ENCODE assay signal across 15 cellular contexts in the genomic region with DNA sequence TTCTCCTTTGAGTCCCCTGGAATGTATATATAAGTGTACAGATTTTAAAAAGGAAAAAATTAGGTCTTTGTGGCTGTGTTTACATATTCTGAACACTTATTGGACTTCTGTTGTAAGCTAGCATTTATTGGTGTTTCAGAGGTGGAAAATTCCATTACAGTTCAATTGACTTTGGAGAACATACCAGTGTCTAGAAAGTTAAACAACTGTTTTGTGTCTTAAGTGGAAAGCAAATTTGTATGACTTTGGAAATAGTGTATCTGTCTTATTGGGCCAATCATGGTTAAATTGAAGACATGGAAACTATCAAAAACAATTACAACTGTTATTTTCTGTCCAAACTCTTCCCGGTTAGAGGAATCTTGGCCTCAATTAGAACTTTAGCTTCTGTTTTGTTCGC. TPM values are rescaled to one million over a fixed set of nuclear protein-coding genes. Genes with fewer than 3 reads are reported as not detected.
"Had no signal": no experiment of that assay in that cellular context is flagged by ENCODE, and none has a peak within 500 bp of the region (broad histone marks: within the 10 kb centered on the region; RNA-seq: fewer than 3 reads in every experiment).

No MANE protein-coding gene starts in this region.

- H3K27ac ChIP-seq: colonic mucosa, esophagus squamous epithelium, foreskin keratinocyte, skin epidermis, testis had no signal

- H3K27me3 ChIP-seq: colonic mucosa, esophagus squamous epithelium, foreskin keratinocyte, testis had no signal

- H3K4me1 ChIP-seq: colonic mucosa, esophagus squamous epithelium, foreskin keratinocyte, testis had no signal

- H3K36me3 ChIP-seq: colonic mucosa, esophagus squamous epithelium had no signal

- DNase-seq: colonic mucosa; dermis blood vessel endothelial cell; esophagus squamous epithelium; foreskin keratinocyte; left colon; naive thymus-derived CD4-positive, alpha-beta T cell; nephron progenitor cell; psoas muscle; retina; stimulated activated CD4-positive, alpha-beta T cell treated with anti-CD3 and anti-CD28 coated beads, Interleukin-2, amount 100 ng/mL, for 48 hours; stimulated activated naive CD4-positive, alpha-beta T cell treated with Interleukin-2 at 50 U/mL for 16 hours; testis; trophoblast cell had no signal

- H3K4me3 ChIP-seq: colonic mucosa, esophagus squamous epithelium, psoas muscle, skin epidermis, testis had no signal

- ATAC-seq: foreskin keratinocyte; left colon; naive thymus-derived CD4-positive, alpha-beta T cell; psoas muscle; sciatic nerve had no signal

- H3K9me3 ChIP-seq: colonic mucosa, esophagus squamous epithelium, psoas muscle, testis had no signal

RNA-seq across cellular contexts. Expression of gene TLN2, which starts 39.7 kb away (rescaled TPM):
- polyA plus RNA-seq: naive thymus-derived CD4-positive, alpha-beta T cell had no signal
